ENCODE assay signal across 28 cellular contexts in the genomic region with DNA sequence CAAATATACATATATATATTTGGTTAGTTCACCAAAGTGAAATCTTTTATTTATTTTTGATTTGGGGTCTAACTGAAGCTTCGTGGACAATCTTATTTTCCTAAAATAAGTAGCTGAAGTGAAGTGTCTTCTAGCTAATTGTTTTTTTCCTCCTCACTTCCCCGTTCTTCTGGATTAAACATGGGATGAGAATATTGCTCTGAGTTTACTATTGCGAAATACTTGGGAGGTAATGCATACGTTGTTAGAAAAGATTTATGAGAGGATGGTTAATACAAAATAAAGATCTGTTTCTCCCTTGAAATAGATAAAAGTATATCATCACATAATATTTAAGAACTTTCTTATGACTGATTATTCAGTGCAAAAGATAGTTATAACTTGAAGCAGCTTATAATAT.
"Had no signal": no experiment of that assay in that cellular context is flagged by ENCODE, and none has a peak within 500 bp of the region (broad histone marks: within the 10 kb centered on the region; RNA-seq: fewer than 3 reads in every experiment).

No MANE protein-coding gene starts in this region.

- H3K27ac Mint-ChIP-seq: dendritic cell treated with granulocyte-macrophage colony-stimulating factor and Interleukin-4, amounts not matched to agents 40 ng/mL and 50 ng/mL, for 4 days; effector memory CD8-positive, alpha-beta T cell; endodermal cell; mesothelial cell of epicardium; naive B cell had no signal

- H3K4me3 ChIP-seq: colonic mucosa, esophagus squamous epithelium, gastrocnemius medialis, heart right ventricle, left lung, lower lobe of right lung, mucosa of descending colon had no signal

- H3K27me3 Mint-ChIP-seq: dendritic cell treated with granulocyte-macrophage colony-stimulating factor and Interleukin-4, amounts not matched to agents 40 ng/mL and 50 ng/mL, for 4 days; effector memory CD8-positive, alpha-beta T cell had no signal

- H3K9me3 ChIP-seq: colonic mucosa, esophagus squamous epithelium, gastrocnemius medialis, heart right ventricle, left lung, lower lobe of right lung, mucosa of descending colon had no signal

- H3K4me1 ChIP-seq: colonic mucosa, esophagus squamous epithelium, gastrocnemius medialis, heart right ventricle, left lung, lower lobe of right lung had no signal

- H3K27me3 ChIP-seq: colonic mucosa, esophagus squamous epithelium, gastrocnemius medialis, heart right ventricle, left lung had no signal

- H3K27ac ChIP-seq: colonic mucosa, epithelial cell of prostate, esophagus squamous epithelium, gastrocnemius medialis, heart right ventricle, left lung, lower lobe of right lung had no signal

- DNase-seq: colonic mucosa; cortex of kidney; effector CD8-positive, alpha-beta T cell; effector memory CD8-positive, alpha-beta T cell; endodermal cell; erythroblast; esophagus squamous epithelium; foreskin fibroblast; foreskin melanocyte; gastrocnemius medialis; glutamatergic neuron; head of caudate nucleus; heart right ventricle; hippocampal formation; left cardiac atrium; left lung; left ventricle myocardium superior; lower lobe of right lung; mesenchymal stem cell; mucosa of descending colon; naive B cell had no signal

- H3K9me3 Mint-ChIP-seq: dendritic cell treated with granulocyte-macrophage colony-stimulating factor and Interleukin-4, amounts not matched to agents 40 ng/mL and 50 ng/mL, for 4 days; effector memory CD8-positive, alpha-beta T cell; endodermal cell; mesothelial cell of epicardium; naive B cell had no signal

- H3K4me3 Mint-ChIP-seq: dendritic cell treated with granulocyte-macrophage colony-stimulating factor and Interleukin-4, amounts not matched to agents 40 ng/mL and 50 ng/mL, for 4 days; effector memory CD8-positive, alpha-beta T cell; endodermal cell; mesothelial cell of epicardium; naive B cell had no signal

- H3K4me1 Mint-ChIP-seq: endodermal cell, mesothelial cell of epicardium, naive B cell had no signal

- H3K36me3 ChIP-seq: colonic mucosa, esophagus squamous epithelium, gastrocnemius medialis, heart right ventricle, left lung, lower lobe of right lung had no signal

- ATAC-seq: effector memory CD8-positive, alpha-beta T cell; esophagus mucosa; gastrocnemius medialis; heart right ventricle; left cardiac atrium; left lung; left ventricle myocardium superior; lower lobe of right lung; mucosa of descending colon had no signal

- H3K36me3 Mint-ChIP-seq: mesothelial cell of epicardium, naive B cell had no signal

- FAIRE-seq: endometrium, islet of Langerhans, keratinocyte had no signal
